ENCODE assay signal across 20 cellular contexts in genomic region chr12:69417231-69417630, GRCh38. TPM values are rescaled to one million over a fixed set of nuclear protein-coding genes. Genes with fewer than 3 reads are reported as not detected.
DNase-seq lines count a peak whose midpoint lies in the region; ATAC-seq, FAIRE-seq and TF ChIP-seq lines count a peak whose summit lies in the region.
"Had no signal": no experiment of that assay in that cellular context is flagged by ENCODE, and none has a peak within 500 bp of the region (broad histone marks: within the 10 kb centered on the region; RNA-seq: fewer than 3 reads in every experiment).

No MANE protein-coding gene starts in this region.

- in situ Hi-C loops in HepG2 (cut with HindIII; ENCODE audit: extremely low pct_ligation_motif_present, low pct_unique_long_range_greater_than_20kb) = no loop called here

- no TSS peak for BruUV-seq in HepG2 (replicated peaks; lab: Mats Ljungman, UMichigan)

- H3K27ac ChIP-seq in WERI-Rb-1 (no peak overlapping the region), HepG2 (ENCODE audit: extremely low read length, insufficient read depth, low read length) (peak overlapping the region; percentile 63)

- TF ChIP-seq EP300 in HepG2 (IDR thresholded peaks at IDR 0.05; ENCODE audit: low read depth in 2 of 2, low read length in 2 of 2) (no peak), HepG2 (CRISPR knock-in tag; IDR thresholded peaks at IDR 0.05; ENCODE audit: borderline replicate concordance) (no peak)

- H3K79me2 ChIP-seq in HepG2 (ENCODE audit: insufficient read depth, low read length) = no peaks in the 10 kb centered on the region

- CTCF ChIA-PET in HepG2 (lab: Yijun Ruan, JAX; ENCODE audit: low intra/inter-chr PET ratio, low total read pairs) = no interaction called here

- TF ChIP-seq RAD21 in HepG2 (CRISPR knock-in tag; IDR thresholded peaks at IDR 0.05) = no peak

- peaks cover 74% of the 10 kb centered on the region for H3K4me1 ChIP-seq in HepG2 (ENCODE audit: insufficient read depth, low read length)

- 67% methylated on average over 5 of the region's 5 CpGs for WGBS in HepG2 (ENCODE audit: low lambda C conversion rate)

- H3K9me3 ChIP-seq in WERI-Rb-1 (ENCODE audit: severe bottlenecking) (no peaks in the 10 kb centered on the region), HepG2 (ENCODE audit: low read length) (no peaks in the 10 kb centered on the region)
- H3K9me3 ChIP-seq: BE2C had no signal

- H3K27me3 ChIP-seq in WERI-Rb-1 (ENCODE audit: insufficient read depth, low read depth, severe bottlenecking) (no peaks in the 10 kb centered on the region), HepG2 (ENCODE audit: control insufficient read depth in 1 of 2, insufficient read depth in 2 of 2, low read length in 2 of 2) (no peaks in the 10 kb centered on the region)
- H3K27me3 ChIP-seq: BE2C had no signal

- intact Hi-C loops in HepG2 (cut with micrococcal nuclease; ENCODE audit: unreplicated experiment) = loop anchor here (2.0 kb wide), 1 partner anchor 154 kb away; no protein-coding TSS in a partner anchor

- TF ChIP-seq CTCF in WERI-Rb-1 (IDR thresholded peaks at IDR 0.05; ENCODE audit: low read depth, low read length) = no peak
- TF ChIP-seq CTCF in HepG2 (CRISPR knock-in tag; IDR thresholded peaks at IDR 0.05) = no peak

- no peak for TF ChIP-seq POLR2A in HepG2 (IDR thresholded peaks at IDR 0.05; ENCODE audit: insufficient read depth in 1 of 2, low read depth in 2 of 2, low read length in 2 of 2)

- DNase-seq in NCI-H82 (lab: John Stamatoyannopoulos, UW) (peak; percentile 35), NCI-H82 treated with DMSO at 0.1 percent for 48 hours (lab: John Stamatoyannopoulos, UW; ENCODE audit: unreplicated experiment) (no peak), WERI-Rb-1 (peak; percentile 21), HepG2 (ENCODE audit: low spot score) (no peak), NCI-H526 (lab: John Stamatoyannopoulos, UW) (no peak), hepatic stellate cell (ENCODE audit: low spot score) (no peak)
- DNase-seq: 8988T; ACHN; BE2C; C1 segment of cervical spinal cord; CD4-positive, CD25-positive, alpha-beta regulatory T cell; CD8-positive, alpha-beta memory T cell; COR-L47; H9 had no signal

- no peak overlapping the region for H3K4me3 ChIP-seq in WERI-Rb-1 (ENCODE audit: low read depth, low read length)
- no peak overlapping the region; a peak in 1 of 6 replicates for H3K4me3 ChIP-seq in HepG2 (replicated peaks in 1 of 3; ENCODE audit: insufficient read depth in 1 of 3, low read depth in 2 of 3, low read length in 3 of 3)
- H3K4me3 ChIP-seq: K562 had no signal

- peak overlapping the region; percentile 61 for H3K4me2 ChIP-seq in HepG2 (ENCODE audit: low read depth, low read length)

- POLR2A ChIA-PET in HepG2 (lab: Yijun Ruan, JAX) = interaction anchor here (0.6 to 1.5 kb wide), 3 partner anchors 53 to 137 kb away, joined by 3 read pairs; partner anchors contain the start of gene FRS2

- H2AFZ ChIP-seq in HepG2 (ENCODE audit: low read length) = no peak overlapping the region

- H3K9ac ChIP-seq in HepG2 (ENCODE audit: insufficient read depth, low read depth, low read length) = peak overlapping the region; percentile 37; the same call in 1 of the 2 replicates

- no peaks in the 10 kb centered on the region for H4K20me1 ChIP-seq in HepG2 (ENCODE audit: insufficient read depth, low read length)

- H3K36me3 ChIP-seq in WERI-Rb-1 = no peaks in the 10 kb centered on the region
- H3K36me3 ChIP-seq in HepG2 (replicated peaks in 1 of 2; ENCODE audit: control insufficient read depth in 1 of 2, insufficient read depth in 2 of 2, low read length in 2 of 2) = no peaks in the 10 kb centered on the region
- H3K36me3 ChIP-seq: BE2C had no signal

- ATAC-seq in HepG2 (no peak), GM18870 (IDR thresholded peaks at IDR 0.05; ENCODE audit: unreplicated experiment) (no peak)
- ATAC-seq: K562 had no signal

- no peak for FAIRE-seq in HepG2 (lab: Jason Lieb, UNC)
- FAIRE-seq: D721Med, G401.6, GM12891, H1, K562 had no signal

TF ChIP-seq in HepG2, 621 proteins besides CTCF, POLR2A, EP300 and RAD21:
- TF ChIP-seq ZNF766 (CRISPR knock-in tag; IDR thresholded peaks at IDR 0.05; ENCODE audit: borderline replicate concordance) = no peak
- TF ChIP-seq, protein P1, sequence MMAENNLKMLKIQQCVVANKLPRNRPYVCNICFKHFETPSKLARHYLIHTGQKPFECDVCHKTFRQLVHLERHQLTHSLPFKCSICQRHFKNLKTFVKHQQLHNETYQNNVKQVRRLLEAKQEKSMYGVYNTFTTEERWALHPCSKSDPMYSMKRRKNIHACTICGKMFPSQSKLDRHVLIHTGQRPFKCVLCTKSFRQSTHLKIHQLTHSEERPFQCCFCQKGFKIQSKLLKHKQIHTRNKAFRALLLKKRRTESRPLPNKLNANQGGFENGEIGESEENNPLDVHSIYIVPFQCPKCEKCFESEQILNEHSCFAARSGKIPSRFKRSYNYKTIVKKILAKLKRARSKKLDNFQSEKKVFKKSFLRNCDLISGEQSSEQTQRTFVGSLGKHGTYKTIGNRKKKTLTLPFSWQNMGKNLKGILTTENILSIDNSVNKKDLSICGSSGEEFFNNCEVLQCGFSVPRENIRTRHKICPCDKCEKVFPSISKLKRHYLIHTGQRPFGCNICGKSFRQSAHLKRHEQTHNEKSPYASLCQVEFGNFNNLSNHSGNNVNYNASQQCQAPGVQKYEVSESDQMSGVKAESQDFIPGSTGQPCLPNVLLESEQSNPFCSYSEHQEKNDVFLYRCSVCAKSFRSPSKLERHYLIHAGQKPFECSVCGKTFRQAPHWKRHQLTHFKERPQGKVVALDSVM (CRISPR knock-in tag; IDR thresholded peaks at IDR 0.05) = peak; percentile 54; the same call in 1 of the 2 replicates
- 0 out of 2 replicates have a peak, but pooled peaks have one; percentile 12 for TF ChIP-seq ZNF121 (CRISPR knock-in tag; IDR thresholded peaks at IDR 0.05)

RNA-seq across cellular contexts. Expression of gene FRS2, which starts 53.0 kb away (rescaled TPM):
- 16.8 and 31.4 TPM in 2 replicates for total RNA-seq in HepG2 (2016; rRNA removed; fragmentation: Illumina TruSeq; extraction: Trizol)
- total RNA-seq in HepG2 (2016; cell fraction: cytosol; rRNA removed; fragmentation: Illumina TruSeq; extraction: Trizol; ENCODE audit: low read depth) = 4.7 and 5.6 TPM in 2 replicates
- 16.4 and 31.5 TPM in 2 replicates for total RNA-seq in HepG2 (2016; cell fraction: insoluble cytoplasmic fraction; rRNA removed; fragmentation: Illumina TruSeq; extraction: Trizol)
- total RNA-seq in HepG2 (2016; cell fraction: membrane; rRNA removed; fragmentation: Illumina TruSeq; extraction: Trizol) = 22.4 and 22.5 TPM in 2 replicates
- 28.4 and 31.2 TPM in 2 replicates for total RNA-seq in HepG2 (2016; cell fraction: nucleus; rRNA removed; fragmentation: Illumina TruSeq; extraction: Trizol)
- polyA plus RNA-seq in HepG2 (2011; rRNA removed) = 6.9 and 8.3 TPM in 2 replicates
- 4.1 and 5.5 TPM in 2 replicates for polyA plus RNA-seq in HepG2 (2011; cell fraction: cytosol; rRNA removed)
- polyA plus RNA-seq in HepG2 (2011; cell fraction: nucleus; rRNA removed) = 6.9 and 7.2 TPM in 2 replicates
- polyA plus RNA-seq in HepG2 (2012) = 6.1 and 7.0 TPM in 2 replicates
- 1.2 TPM in 2 replicates for polyA plus RNA-seq in HepG2 (2016; cell fraction: cytosol; fragmentation: Illumina TruSeq; extraction: Trizol; ENCODE audit: low read depth)
- 14.7 and 15.8 TPM in 2 replicates for polyA plus RNA-seq in HepG2 (2016; cell fraction: insoluble cytoplasmic fraction; fragmentation: Illumina TruSeq; extraction: Trizol; ENCODE audit: low read depth)
- 5.8 and 7.6 TPM in 2 replicates for polyA plus RNA-seq in HepG2 (2016; cell fraction: membrane; fragmentation: Illumina TruSeq; extraction: Trizol; ENCODE audit: low read depth)
- 17.3 and 19.7 TPM in 2 replicates for polyA plus RNA-seq in HepG2 (2016; cell fraction: nucleus; fragmentation: Illumina TruSeq; extraction: Trizol; ENCODE audit: insufficient read depth, low read depth)
- 11.2 and 18.2 TPM in 2 replicates for polyA minus RNA-seq in HepG2 (2011; rRNA and poly(A)+ RNA removed; ENCODE audit: low replicate concordance)
- 10.3 and 13.9 TPM in 2 replicates for polyA minus RNA-seq in HepG2 (2011; cell fraction: cytosol; rRNA and poly(A)+ RNA removed)
- polyA minus RNA-seq in HepG2 (2011; cell fraction: nucleus; rRNA and poly(A)+ RNA removed) = 43.4 and 53.3 TPM in 2 replicates

RNA-seq across cellular contexts. Expression of gene YEATS4, which starts 57.7 kb away (rescaled TPM):
- 45.0 and 51.7 TPM in 2 replicates for total RNA-seq in HepG2 (2016; rRNA removed; fragmentation: Illumina TruSeq; extraction: Trizol)
- total RNA-seq in HepG2 (2016; cell fraction: cytosol; rRNA removed; fragmentation: Illumina TruSeq; extraction: Trizol; ENCODE audit: low read depth) = 11.6 and 14.0 TPM in 2 replicates
- 45.7 and 59.8 TPM in 2 replicates for total RNA-seq in HepG2 (2016; cell fraction: insoluble cytoplasmic fraction; rRNA removed; fragmentation: Illumina TruSeq; extraction: Trizol)
- 25.6 and 27.0 TPM in 2 replicates for total RNA-seq in HepG2 (2016; cell fraction: membrane; rRNA removed; fragmentation: Illumina TruSeq; extraction: Trizol)
- 21.7 and 27.0 TPM in 2 replicates for total RNA-seq in HepG2 (2016; cell fraction: nucleus; rRNA removed; fragmentation: Illumina TruSeq; extraction: Trizol)
- 10.0 and 16.8 TPM in 2 replicates for polyA plus RNA-seq in HepG2 (2011; rRNA removed)
- 16.1 and 23.0 TPM in 2 replicates for polyA plus RNA-seq in HepG2 (2011; cell fraction: cytosol; rRNA removed)
- polyA plus RNA-seq in HepG2 (2011; cell fraction: nucleus; rRNA removed) = 6.9 and 7.4 TPM in 2 replicates
- polyA plus RNA-seq in HepG2 (2012) = 17.1 and 21.3 TPM in 2 replicates
- polyA plus RNA-seq in HepG2 (2016; cell fraction: cytosol; fragmentation: Illumina TruSeq; extraction: Trizol; ENCODE audit: low read depth) = 10.2 and 11.1 TPM in 2 replicates
- 58.2 and 68.3 TPM in 2 replicates for polyA plus RNA-seq in HepG2 (2016; cell fraction: insoluble cytoplasmic fraction; fragmentation: Illumina TruSeq; extraction: Trizol; ENCODE audit: low read depth)
- 21.0 and 21.8 TPM in 2 replicates for polyA plus RNA-seq in HepG2 (2016; cell fraction: membrane; fragmentation: Illumina TruSeq; extraction: Trizol; ENCODE audit: low read depth)
- 28.6 and 30.9 TPM in 2 replicates for polyA plus RNA-seq in HepG2 (2016; cell fraction: nucleus; fragmentation: Illumina TruSeq; extraction: Trizol; ENCODE audit: insufficient read depth, low read depth)
- polyA minus RNA-seq in HepG2 (2011; rRNA and poly(A)+ RNA removed; ENCODE audit: low replicate concordance) = 7.0 and 10.3 TPM in 2 replicates
- polyA minus RNA-seq in HepG2 (2011; cell fraction: cytosol; rRNA and poly(A)+ RNA removed) = 10.5 and 11.3 TPM in 2 replicates
- 16.4 and 19.7 TPM in 2 replicates for polyA minus RNA-seq in HepG2 (2011; cell fraction: nucleus; rRNA and poly(A)+ RNA removed)

Comparison
In these comparisons a context has a peak if more than half of its experiments do, and no peak if none do; other contexts are left out.
1. DNase-seq: peak in NCI-H82 (single experiment) and WERI-Rb-1 (single experiment); none in NCI-H82 treated with DMSO at 0.1 percent for 48 hours (single experiment), HepG2 (single experiment), NCI-H526 (0 of 2) and hepatic stellate cell (single experiment).